Comparison of ENCODE assay signal across 8 cellular contexts in genomic region chr3:88150771-88151170, GRCh38. TPM values are rescaled to one million over a fixed set of nuclear protein-coding genes. Genes with fewer than 3 reads are reported as not detected.
DNase-seq lines count a peak whose midpoint lies in the region; ATAC-seq, FAIRE-seq and TF ChIP-seq lines count a peak whose summit lies in the region.

No MANE protein-coding gene starts in this region.

- dilution Hi-C loops in IMR-90 (cut with HindIII; ENCODE audit: low sequenced_read_pairs, unreplicated experiment): no loop called here

- H3K23ac ChIP-seq in IMR-90 (ENCODE audit: low read depth, low read length) (no peak overlapping the region; the same call in 1 of the 2 replicates), mesenchymal stem cell (ENCODE audit: low read length in 2 of 2) (no peak overlapping the region)

- H2BK15ac ChIP-seq in IMR-90 (ENCODE audit: low read depth, low read length): no peak overlapping the region
- H2BK15ac ChIP-seq in mesenchymal stem cell (ENCODE audit: low read depth, poor library complexity, severe bottlenecking): no peak overlapping the region

- no peak for FAIRE-seq in frontal cortex (lab: Jason Lieb, UNC)

- H3K4me2 ChIP-seq in IMR-90 (ENCODE audit: low read depth, low read length) (peak overlapping the region; percentile 98), mesenchymal stem cell (ENCODE audit: low read length, poor library complexity, severe bottlenecking) (peak overlapping the region; percentile 52)

- H3K79me1 ChIP-seq in IMR-90 (ENCODE audit: low read depth in 1 of 2, low read length in 2 of 2): peaks cover 7 to 28% of the 10 kb centered on the region in 2 experiments; a peak in 3 of 4 replicates
- H3K79me1 ChIP-seq in mesenchymal stem cell (replicated peaks; ENCODE audit: low read length, poor library complexity, severe bottlenecking): peaks cover 13% of the 10 kb centered on the region

- TF ChIP-seq CTCF in AG09309 (IDR thresholded peaks at IDR 0.05; ENCODE audit: control insufficient read depth, insufficient read depth, low read depth, low read length, missing control alignments) (no peak), IMR-90 (conservative IDR thresholded peaks at IDR 0.05; ENCODE audit: low read depth, low read length) (no peak), body of pancreas (IDR thresholded peaks at IDR 0.05) (no peak)

- WGBS in IMR-90 (ENCODE audit: extremely low coverage in 2 of 2, insufficient read length in 1 of 2), 2 experiments: no CpG with 5 or more reads among the region's 7 CpGs
- WGBS in body of pancreas, 2 donors: 2% methylated on average over 7 of the region's 7 CpGs
- WGBS in mesenchymal stem cell: 4% methylated on average over 3 of the region's 7 CpGs

- H3K36me3 ChIP-seq in IMR-90 (ENCODE audit: control insufficient read depth, insufficient read depth, low read length): peaks cover 9% of the 10 kb centered on the region
- H3K36me3 ChIP-seq in body of pancreas (replicated peaks in 1 of 2; ENCODE audit: insufficient read depth in 1 of 2, low read depth in 2 of 2): peaks cover 0 to 9% of the 10 kb centered on the region in 2 donors
- peaks cover 9 to 26% of the 10 kb centered on the region in 2 experiments for H3K36me3 ChIP-seq in mesenchymal stem cell (ENCODE audit: control insufficient read depth in 1 of 2, insufficient read depth in 2 of 2, low read depth in 1 of 2, low read length in 2 of 2)

- intact Hi-C loops in IMR-90 (cut with micrococcal nuclease): no loop called here
- intact Hi-C loops in body of pancreas (cut with DNase I): no loop called here

- H3K4ac ChIP-seq in IMR-90 (ENCODE audit: low read depth, low read length) (no peak overlapping the region), mesenchymal stem cell (ENCODE audit: low read depth in 1 of 2, low read length in 2 of 2) (no peak overlapping the region)

- TF ChIP-seq RAD21 in IMR-90 (IDR thresholded peaks at IDR 0.05; ENCODE audit: low read length): no peak

- H4K20me1 ChIP-seq in IMR-90 (ENCODE audit: insufficient read depth, low read length): no peaks in the 10 kb centered on the region

- H2AFZ ChIP-seq in IMR-90 (replicated peaks; ENCODE audit: low read length, poor library complexity) (no peak overlapping the region), mesenchymal stem cell (ENCODE audit: low read depth, low read length) (no peak overlapping the region)

- H3K9me3 ChIP-seq in IMR-90 (ENCODE audit: control insufficient read depth, insufficient read depth, low read length) (no peaks in the 10 kb centered on the region), body of pancreas (no peaks in the 10 kb centered on the region), mesenchymal stem cell (ENCODE audit: control insufficient read depth, low read length) (no peaks in the 10 kb centered on the region)

- H3K4me1 ChIP-seq in IMR-90 (ENCODE audit: control insufficient read depth, insufficient read depth, low read length) (no peaks in the 10 kb centered on the region), body of pancreas (peaks cover 21% of the 10 kb centered on the region), mesenchymal stem cell (ENCODE audit: control insufficient read depth, insufficient read depth, low read depth, low read length) (peaks cover 3% of the 10 kb centered on the region)

- no peaks in the 10 kb centered on the region for H3K9me1 ChIP-seq in IMR-90 (ENCODE audit: insufficient read depth, low read length)

- no peak overlapping the region for H2BK20ac ChIP-seq in IMR-90 (ENCODE audit: low read depth, low read length)

- H4K91ac ChIP-seq in IMR-90 (ENCODE audit: insufficient read depth, low read depth, low read length) (no peak overlapping the region), mesenchymal stem cell (ENCODE audit: low read length) (no peak overlapping the region)

- H3K56ac ChIP-seq in IMR-90 (ENCODE audit: extremely low read depth, insufficient read depth, low read length): no peak overlapping the region

- CTCF ChIA-PET in IMR-90 (lab: Yijun Ruan, JAX): interaction anchor here (0.6 kb wide), 1 partner anchor 132 kb away, joined by 3 read pairs; no protein-coding TSS in a partner anchor

- H3K14ac ChIP-seq in IMR-90 (replicated peaks; ENCODE audit: low read depth, low read length): no peak overlapping the region
- no peak overlapping the region for H3K14ac ChIP-seq in mesenchymal stem cell (ENCODE audit: low read length in 2 of 2)

- H2BK5ac ChIP-seq in IMR-90 (ENCODE audit: low read depth, low read length, poor library complexity, severe bottlenecking) (peak overlapping the region; percentile 22), mesenchymal stem cell (ENCODE audit: low read depth, low read length, poor library complexity, severe bottlenecking) (no peak overlapping the region)

- no peak overlapping the region for H3K18ac ChIP-seq in IMR-90 (ENCODE audit: low read depth, low read length)
- no peak overlapping the region for H3K18ac ChIP-seq in mesenchymal stem cell (ENCODE audit: low read depth in 1 of 2, low read length in 2 of 2)

- H3K27ac ChIP-seq in IMR-90 (ENCODE audit: insufficient read depth, low read length) (peak overlapping the region; percentile 25; the same call in 1 of the 2 replicates), body of pancreas (peak overlapping the region in 1 of 4 donors; percentile 98), mesenchymal stem cell (ENCODE audit: low read length, poor library complexity, severe bottlenecking) (no peak overlapping the region)

- peak overlapping the region; percentile 83 for H3K9ac ChIP-seq in IMR-90 (ENCODE audit: low read depth, low read length)
- peak overlapping the region; percentile 98 for H3K9ac ChIP-seq in mesenchymal stem cell (ENCODE audit: low read length)

- H4K8ac ChIP-seq in IMR-90 (ENCODE audit: low read depth in 2 of 2, low read length in 2 of 2) (no peak overlapping the region), mesenchymal stem cell (ENCODE audit: low read length) (no peak overlapping the region)

- TF ChIP-seq POLR2A in IMR-90 (IDR thresholded peaks at IDR 0.05; ENCODE audit: low read depth, low read length): no peak
- no peak for TF ChIP-seq POLR2A in body of pancreas (IDR thresholded peaks at IDR 0.05)

- in situ Hi-C loops in IMR-90 (cut with MboI; ENCODE audit: low sequenced_read_pairs): no loop called here

- no peak for ATAC-seq in IMR-90 (ENCODE audit: low read depth)
- ATAC-seq in body of pancreas: no peak
- ATAC-seq in HG02678 (IDR thresholded peaks at IDR 0.05; ENCODE audit: unreplicated experiment): no peak

- H3K4me3 ChIP-seq in AG09309 (ENCODE audit: control insufficient read depth, low read depth, low read length) (peak overlapping the region; percentile 99), IMR-90 (ENCODE audit: insufficient read depth, low read depth, low read length) (peak overlapping the region; percentile 99), body of pancreas (peak overlapping the region; percentile 51 to 99), mesenchymal stem cell (ENCODE audit: insufficient read depth in 1 of 2, low read depth in 1 of 2, low read length in 2 of 2) (peak overlapping the region in 1 of 2 experiments; percentile 99)

- no TSS peak for BruUV-seq in IMR-90 (replicated peaks; lab: Mats Ljungman, UMichigan)

- H2BK120ac ChIP-seq in IMR-90 (ENCODE audit: low read depth, low read length) (no peak overlapping the region), mesenchymal stem cell (ENCODE audit: low read depth, low read length) (no peak overlapping the region)

- no peak overlapping the region for H2BK12ac ChIP-seq in mesenchymal stem cell (ENCODE audit: low read length in 2 of 2)

- no peak overlapping the region for H4K5ac ChIP-seq in IMR-90 (ENCODE audit: low read depth, low read length)

- POLR2A ChIA-PET in IMR-90 (lab: Charles Lee; ENCODE audit: unreplicated experiment): no interaction called here

- no peak for DNase-seq in AG09309 (ENCODE audit: low read depth)
- DNase-seq in IMR-90: no peak
- DNase-seq in body of pancreas: no peak
- DNase-seq in mesenchymal stem cell: peak; percentile 12
- DNase-seq in middle frontal gyrus (ENCODE audit: extremely low spot score, low spot score): no peak
- no peak for DNase-seq in NCI-H345 (lab: John Stamatoyannopoulos, UW)
- DNase-seq in frontal cortex (ENCODE audit: low spot score in 2 of 2): no peak

- no peak overlapping the region for H2AK9ac ChIP-seq in IMR-90 (replicated peaks; ENCODE audit: low read depth, low read length, poor library complexity)

- H2AK5ac ChIP-seq in IMR-90 (ENCODE audit: low read depth, low read length) (no peak overlapping the region), mesenchymal stem cell (ENCODE audit: low read length, severe bottlenecking) (no peak overlapping the region)

- H3K27me3 ChIP-seq in IMR-90 (ENCODE audit: control insufficient read depth, insufficient read depth, low read length) (no peaks in the 10 kb centered on the region), body of pancreas (no peaks in the 10 kb centered on the region), mesenchymal stem cell (ENCODE audit: control insufficient read depth in 1 of 2, insufficient read depth in 1 of 2, low read length in 2 of 2) (no peaks in the 10 kb centered on the region)

TF ChIP-seq in IMR-90, 13 proteins besides CTCF, POLR2A, EP300 and RAD21 (continues in another document):
- TF ChIP-seq BHLHE40 (IDR thresholded peaks at IDR 0.05; ENCODE audit: low read depth, low read length) (no peak), MAZ (IDR thresholded peaks at IDR 0.05; ENCODE audit: borderline replicate concordance, low read depth, low read length) (no peak), CEBPB (IDR thresholded peaks at IDR 0.05; ENCODE audit: low read depth, low read length) (no peak), ELK1 (IDR thresholded peaks at IDR 0.05; ENCODE audit: borderline replicate concordance, low read depth, low read length) (no peak)

RNA-seq across cellular contexts. Expression of gene C3orf38, which starts 1.0 kb away (rescaled TPM):
- total RNA-seq in IMR-90 (2012; rRNA removed) (16.7 and 27.8 TPM in 2 replicates), body of pancreas (10 to 100 TPM in 1 of 2 donors, 1 to 10 TPM in 1; 9.6 to 10.6 TPM), frontal cortex (67.3 TPM)
- 9.2 and 11.1 TPM in 2 replicates for polyA plus RNA-seq in IMR-90 (2012; rRNA removed)
- 1.7 and 1.9 TPM in 2 replicates for polyA plus RNA-seq in IMR-90 (2012; cell fraction: cytosol; rRNA removed)
- 0.69 and 2.5 TPM in 2 replicates for polyA plus RNA-seq in IMR-90 (2012; cell fraction: nucleus; rRNA removed; ENCODE audit: low replicate concordance)
- polyA plus RNA-seq in mesenchymal stem cell (2013, experiment 1 of 2): 16.7 TPM
- 18.1 TPM for polyA plus RNA-seq in mesenchymal stem cell (2013, experiment 2 of 2)
